In genomic region chr9:99419099-99419498, GRCh38 we compare ENCODE assay signal across 18 cellular contexts.
DNase-seq lines count a peak whose midpoint lies in the region; ATAC-seq, FAIRE-seq and TF ChIP-seq lines count a peak whose summit lies in the region.
"Had no signal": no experiment of that assay in that cellular context is flagged by ENCODE, and none has a peak within 500 bp of the region (broad histone marks: within the 10 kb centered on the region; RNA-seq: fewer than 3 reads in every experiment).

No MANE protein-coding gene starts in this region.

- H3K27me3 ChIP-seq in right lobe of liver = no peaks in the 10 kb centered on the region

- H3K4me3 ChIP-seq in right lobe of liver = no peak overlapping the region
- H3K4me3 ChIP-seq: lung had no signal

- H3K27ac ChIP-seq in right lobe of liver = no peak overlapping the region
- H3K27ac ChIP-seq: parathyroid adenoma had no signal

- FAIRE-seq in urothelium cell line (lab: Jason Lieb, UNC) = no peak
- FAIRE-seq: H1 had no signal

- H3K9me3 ChIP-seq in right lobe of liver = no peaks in the 10 kb centered on the region

- no peaks in the 10 kb centered on the region for H3K4me1 ChIP-seq in right lobe of liver
- H3K4me1 ChIP-seq: parathyroid adenoma had no signal

- no peak for TF ChIP-seq CTCF in right lobe of liver (IDR thresholded peaks at IDR 0.05)

- TF ChIP-seq POLR2A in right lobe of liver (IDR thresholded peaks at IDR 0.05) = no peak

- intact Hi-C loops in right lobe of liver (cut with DNase I) = no loop called here

- DNase-seq in DMS 273 treated with DMSO at 0.1 percent for 48 hours (lab: John Stamatoyannopoulos, UW) (peak; percentile 11), NCI-H1694 (lab: John Stamatoyannopoulos, UW) (peak; percentile 41), left kidney (ENCODE audit: low read depth, low spot score) (peak; percentile 23), right lobe of liver (no peak), urothelium cell line (ENCODE audit: low spot score) (no peak)
- DNase-seq: activated CD4-positive, alpha-beta T cell treated with anti-CD3 and anti-CD28 coated beads, Interleukin-2, amount 50 U/mL, for 1 hour; activated naive CD4-positive, alpha-beta T cell treated with anti-CD3 and anti-CD28 coated beads, Interleukin-2, amount 50 U/mL, for 16 hours; activated T-cell treated with anti-CD3 and anti-CD28 coated beads for 4 hours; KG1; naive thymus-derived CD4-positive, alpha-beta T cell; NCI-H1105 treated with DMSO at 0.1 percent for 48 hours; stimulated activated CD4-positive, alpha-beta T cell treated with anti-CD3 and anti-CD28 coated beads, Interleukin-4, amount 100 ng/mL, for 1 hour; substantia nigra had no signal

- WGBS in right lobe of liver (ENCODE audit: insufficient coverage, low coverage, low lambda C conversion rate, missing lambda C conversion rate) = 72% methylated on average over 4 of the region's 4 CpGs

- H3K36me3 ChIP-seq in right lobe of liver = no peaks in the 10 kb centered on the region

- ATAC-seq in SK-N-SH treated with all-trans-retinoic acid at 6 μM for 48 hours (no peak; the same call in 2 of the 3 replicates), right lobe of liver (no peak), HG03097 (IDR thresholded peaks at IDR 0.05; ENCODE audit: low FRiP score, unreplicated experiment) (no peak)
- ATAC-seq: naive thymus-derived CD4-positive, alpha-beta T cell had no signal

TF ChIP-seq in SK-N-SH treated with all-trans-retinoic acid at 6 μM for 48 hours, 23 proteins besides CTCF, POLR2A, EP300 and RAD21:
- TF ChIP-seq PPARA (CRISPR knock-in tag; IDR thresholded peaks at IDR 0.05; ENCODE audit: borderline replicate concordance) (0 out of 2 replicates have a peak, but pooled peaks have one; percentile 62), ZNF565 (CRISPR knock-in tag; conservative IDR thresholded peaks at IDR 0.05; ENCODE audit: low read depth) (no peak), ZC3H10 (CRISPR knock-in tag; IDR thresholded peaks at IDR 0.05) (no peak), BACH2 (CRISPR knock-in tag; IDR thresholded peaks at IDR 0.05; ENCODE audit: borderline replicate concordance) (no peak), CSDC2 (CRISPR knock-in tag; IDR thresholded peaks at IDR 0.05) (no peak), ZNF8 (CRISPR knock-in tag; IDR thresholded peaks at IDR 0.05) (0 out of 2 replicates have a peak, but pooled peaks have one; percentile 16), CSRNP3 (CRISPR knock-in tag; IDR thresholded peaks at IDR 0.05) (no peak), ZFP30 (CRISPR knock-in tag; IDR thresholded peaks at IDR 0.05) (no peak), ESRRG (CRISPR knock-in tag; IDR thresholded peaks at IDR 0.05) (no peak), TCF4 (CRISPR knock-in tag; IDR thresholded peaks at IDR 0.05; ENCODE audit: borderline replicate concordance) (peak; percentile 75; the same call in 1 of the 2 replicates), ISL1 (CRISPR knock-in tag; IDR thresholded peaks at IDR 0.05) (no peak), ARNTL (CRISPR knock-in tag; IDR thresholded peaks at IDR 0.05; ENCODE audit: borderline replicate concordance, low read depth) (no peak), TOX (CRISPR knock-in tag; IDR thresholded peaks at IDR 0.05; ENCODE audit: borderline replicate concordance) (no peak)
- TF ChIP-seq, protein P1, sequence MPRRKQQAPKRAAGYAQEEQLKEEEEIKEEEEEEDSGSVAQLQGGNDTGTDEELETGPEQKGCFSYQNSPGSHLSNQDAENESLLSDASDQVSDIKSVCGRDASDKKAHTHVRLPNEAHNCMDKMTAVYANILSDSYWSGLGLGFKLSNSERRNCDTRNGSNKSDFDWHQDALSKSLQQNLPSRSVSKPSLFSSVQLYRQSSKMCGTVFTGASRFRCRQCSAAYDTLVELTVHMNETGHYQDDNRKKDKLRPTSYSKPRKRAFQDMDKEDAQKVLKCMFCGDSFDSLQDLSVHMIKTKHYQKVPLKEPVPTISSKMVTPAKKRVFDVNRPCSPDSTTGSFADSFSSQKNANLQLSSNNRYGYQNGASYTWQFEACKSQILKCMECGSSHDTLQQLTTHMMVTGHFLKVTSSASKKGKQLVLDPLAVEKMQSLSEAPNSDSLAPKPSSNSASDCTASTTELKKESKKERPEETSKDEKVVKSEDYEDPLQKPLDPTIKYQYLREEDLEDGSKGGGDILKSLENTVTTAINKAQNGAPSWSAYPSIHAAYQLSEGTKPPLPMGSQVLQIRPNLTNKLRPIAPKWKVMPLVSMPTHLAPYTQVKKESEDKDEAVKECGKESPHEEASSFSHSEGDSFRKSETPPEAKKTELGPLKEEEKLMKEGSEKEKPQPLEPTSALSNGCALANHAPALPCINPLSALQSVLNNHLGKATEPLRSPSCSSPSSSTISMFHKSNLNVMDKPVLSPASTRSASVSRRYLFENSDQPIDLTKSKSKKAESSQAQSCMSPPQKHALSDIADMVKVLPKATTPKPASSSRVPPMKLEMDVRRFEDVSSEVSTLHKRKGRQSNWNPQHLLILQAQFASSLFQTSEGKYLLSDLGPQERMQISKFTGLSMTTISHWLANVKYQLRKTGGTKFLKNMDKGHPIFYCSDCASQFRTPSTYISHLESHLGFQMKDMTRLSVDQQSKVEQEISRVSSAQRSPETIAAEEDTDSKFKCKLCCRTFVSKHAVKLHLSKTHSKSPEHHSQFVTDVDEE (CRISPR knock-in tag; IDR thresholded peaks at IDR 0.05) = no peak; the same call in 1 of the 2 replicates
- TF ChIP-seq, protein P2, sequence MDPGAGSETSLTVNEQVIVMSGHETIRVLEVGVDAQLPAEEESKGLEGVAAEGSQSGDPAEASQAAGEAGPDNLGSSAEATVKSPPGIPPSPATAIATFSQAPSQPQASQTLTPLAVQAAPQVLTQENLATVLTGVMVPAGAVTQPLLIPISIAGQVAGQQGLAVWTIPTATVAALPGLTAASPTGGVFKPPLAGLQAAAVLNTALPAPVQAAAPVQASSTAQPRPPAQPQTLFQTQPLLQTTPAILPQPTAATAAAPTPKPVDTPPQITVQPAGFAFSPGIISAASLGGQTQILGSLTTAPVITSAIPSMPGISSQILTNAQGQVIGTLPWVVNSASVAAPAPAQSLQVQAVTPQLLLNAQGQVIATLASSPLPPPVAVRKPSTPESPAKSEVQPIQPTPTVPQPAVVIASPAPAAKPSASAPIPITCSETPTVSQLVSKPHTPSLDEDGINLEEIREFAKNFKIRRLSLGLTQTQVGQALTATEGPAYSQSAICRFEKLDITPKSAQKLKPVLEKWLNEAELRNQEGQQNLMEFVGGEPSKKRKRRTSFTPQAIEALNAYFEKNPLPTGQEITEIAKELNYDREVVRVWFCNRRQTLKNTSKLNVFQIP (CRISPR knock-in tag; IDR thresholded peaks at IDR 0.05; ENCODE audit: borderline replicate concordance, low read depth) = no peak
- TF ChIP-seq, protein P3, sequence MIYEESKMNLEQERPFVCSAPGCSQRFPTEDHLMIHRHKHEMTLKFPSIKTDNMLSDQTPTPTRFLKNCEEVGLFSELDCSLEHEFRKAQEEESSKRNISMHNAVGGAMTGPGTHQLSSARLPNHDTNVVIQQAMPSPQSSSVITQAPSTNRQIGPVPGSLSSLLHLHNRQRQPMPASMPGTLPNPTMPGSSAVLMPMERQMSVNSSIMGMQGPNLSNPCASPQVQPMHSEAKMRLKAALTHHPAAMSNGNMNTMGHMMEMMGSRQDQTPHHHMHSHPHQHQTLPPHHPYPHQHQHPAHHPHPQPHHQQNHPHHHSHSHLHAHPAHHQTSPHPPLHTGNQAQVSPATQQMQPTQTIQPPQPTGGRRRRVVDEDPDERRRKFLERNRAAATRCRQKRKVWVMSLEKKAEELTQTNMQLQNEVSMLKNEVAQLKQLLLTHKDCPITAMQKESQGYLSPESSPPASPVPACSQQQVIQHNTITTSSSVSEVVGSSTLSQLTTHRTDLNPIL (CRISPR knock-in tag; IDR thresholded peaks at IDR 0.05; ENCODE audit: low read depth) = no peak
TF ChIP-seq in SK-N-SH treated with all-trans-retinoic acid at 6 μM for 48 hours: peak in this region for 3.

Comparison
In these comparisons a context has a peak if more than half of its experiments do, and no peak if none do; other contexts are left out.
1. DNase-seq: peak in DMS 273 treated with DMSO at 0.1 percent for 48 hours (single experiment), NCI-H1694 (single experiment) and left kidney (single experiment); none in right lobe of liver (0 of 3) and urothelium cell line (single experiment).